8 cellular contexts compared by ENCODE assay signal in genomic region chr20:46350201-46350985, GRCh38. TPM values are rescaled to one million over a fixed set of nuclear protein-coding genes. Genes with fewer than 3 reads are reported as not detected.
DNase-seq lines count a peak whose midpoint lies in the region; ATAC-seq and TF ChIP-seq lines count a peak whose summit lies in the region.

No MANE protein-coding gene starts in this region.

- H3K4me3 ChIP-seq in cardiac fibroblast (replicated peaks in 1 of 2; ENCODE audit: low read depth in 2 of 2, low read length in 2 of 2) (no peak overlapping the region), neuronal stem cell (ENCODE audit: low read length in 2 of 2) (no peak overlapping the region)

- peak overlapping the region; percentile 90 for H3K27ac ChIP-seq in neuronal stem cell (replicated peaks; ENCODE audit: low read length)

- no peaks in the 10 kb centered on the region for H3K79me1 ChIP-seq in neuronal stem cell (ENCODE audit: low read depth, low read length)

- no CpG with 5 or more reads among the region's 13 CpGs for WGBS in neuronal stem cell (ENCODE audit: extremely low coverage in 2 of 2, insufficient read length in 2 of 2, insufficient replicate concordance in 1 of 2), 2 donors

- TF ChIP-seq CTCF in cardiac fibroblast (IDR thresholded peaks at IDR 0.05; ENCODE audit: low read depth, low read length): no peak

- peak overlapping the region; percentile 58 for H2AK5ac ChIP-seq in neuronal stem cell (ENCODE audit: low read depth, low read length)

- H3K9ac ChIP-seq in ES-I3 (ENCODE audit: low read depth, low read length) (peak overlapping the region; percentile 13; the same call in 1 of the 2 replicates), neuronal stem cell (ENCODE audit: low read depth, low read length, poor library complexity) (peak overlapping the region; percentile 65)

- H3K36me3 ChIP-seq in ES-I3 (ENCODE audit: insufficient read depth, low read length) (no peaks in the 10 kb centered on the region; the same call in 1 of the 2 replicates), neuronal stem cell (replicated peaks in 1 of 2; ENCODE audit: control insufficient read depth in 2 of 2, insufficient read depth in 2 of 2, low read length in 2 of 2) (peaks cover 7 to 24% of the 10 kb centered on the region in 2 donors)

- no peaks in the 10 kb centered on the region for H3K9me3 ChIP-seq in ES-I3 (ENCODE audit: control insufficient read depth, insufficient read depth, low read length)
- H3K9me3 ChIP-seq in neuronal stem cell (replicated peaks in 1 of 2; ENCODE audit: control insufficient read depth in 2 of 2, insufficient read depth in 1 of 2, low read depth in 1 of 2, low read length in 2 of 2): no peaks in the 10 kb centered on the region

- H2AFZ ChIP-seq in neuronal stem cell (ENCODE audit: low read length): peak overlapping the region; percentile 69

- no peak overlapping the region for H3K4ac ChIP-seq in neuronal stem cell (ENCODE audit: low read length)

- H2BK12ac ChIP-seq in neuronal stem cell (ENCODE audit: low read length): peak overlapping the region; percentile 77

- H3K14ac ChIP-seq in neuronal stem cell (ENCODE audit: low read length): peak overlapping the region; percentile 39

- no peak overlapping the region for H3K4me2 ChIP-seq in neuronal stem cell (ENCODE audit: insufficient read depth, low read length, poor library complexity, severe bottlenecking)

- H2BK120ac ChIP-seq in neuronal stem cell (ENCODE audit: low read depth, low read length): peak overlapping the region; percentile 68

- H2BK15ac ChIP-seq in neuronal stem cell (ENCODE audit: low read length): peak overlapping the region; percentile 33

- H4K8ac ChIP-seq in neuronal stem cell (ENCODE audit: low read depth, low read length): peak overlapping the region; percentile 85

- H3K4me1 ChIP-seq in ES-I3 (ENCODE audit: insufficient read depth, low read length): peaks cover 25% of the 10 kb centered on the region
- peaks cover 33 to 41% of the 10 kb centered on the region in 2 donors for H3K4me1 ChIP-seq in neuronal stem cell (ENCODE audit: control insufficient read depth in 2 of 2, insufficient read depth in 1 of 2, low read depth in 1 of 2, low read length in 2 of 2)

- no peaks in the 10 kb centered on the region for H3K27me3 ChIP-seq in neuronal stem cell (ENCODE audit: control insufficient read depth in 3 of 3, insufficient read depth in 3 of 3, low read depth in 1 of 3, low read length in 3 of 3)

- peak overlapping the region; percentile 95 for H3K18ac ChIP-seq in neuronal stem cell (ENCODE audit: low read length)

- peak; percentile 49 for DNase-seq in NCI-H460 (ENCODE audit: extremely low read depth, low read depth)
- DNase-seq in cardiac fibroblast (ENCODE audit: low read depth in 2 of 2): peak; percentile 87 to 88
- DNase-seq in neuronal stem cell (ENCODE audit: low spot score): peak; percentile 38
- DNase-seq in NCI-H748 (lab: John Stamatoyannopoulos, UW; ENCODE audit: unreplicated experiment): no peak
- no peak for DNase-seq in activated effector memory CD4-positive, alpha-beta T cell treated with Interleukin-2 at 50 U/mL for 16 hours
- no peak for DNase-seq in superior temporal gyrus (ENCODE audit: extremely low spot score)

- H2BK5ac ChIP-seq in neuronal stem cell (ENCODE audit: low read length): no peak overlapping the region

- no peak overlapping the region for H4K91ac ChIP-seq in neuronal stem cell (ENCODE audit: low read depth, low read length, poor library complexity)

- ATAC-seq in GM21737 (IDR thresholded peaks at IDR 0.05; ENCODE audit: unreplicated experiment): peak; percentile 54

- H3K23ac ChIP-seq in neuronal stem cell (ENCODE audit: low read depth, low read length, poor library complexity): no peak overlapping the region

RNA-seq across cellular contexts. Expression of gene CDH22, which starts 42.1 kb away (rescaled TPM):
- not detected in 2 replicates for total RNA-seq in NCI-H460 (2014; rRNA removed; shearing (Covaris generic))
- polyA plus RNA-seq in NCI-H460 (2014; cell fraction: nucleus; rRNA removed): not detected in 2 replicates
- polyA plus RNA-seq in neuronal stem cell (2013, experiment 1 of 2): 0.20 TPM
- 0.19 TPM for polyA plus RNA-seq in neuronal stem cell (2013, experiment 2 of 2)

RNA-seq across cellular contexts. Expression of gene ELMO2, which starts 56.0 kb away (rescaled TPM):
- total RNA-seq in NCI-H460 (2014; rRNA removed; shearing (Covaris generic)): 14.1 and 22.3 TPM in 2 replicates
- polyA plus RNA-seq in NCI-H460 (2014; cell fraction: nucleus; rRNA removed): 17.6 and 26.8 TPM in 2 replicates
- polyA plus RNA-seq in neuronal stem cell (2013, experiment 1 of 2): 34.2 TPM
- 32.1 TPM for polyA plus RNA-seq in neuronal stem cell (2013, experiment 2 of 2)

Comparison
In these comparisons a context has a peak if more than half of its experiments do, and no peak if none do; other contexts are left out.
1. DNase-seq: peak in NCI-H460 (single experiment), cardiac fibroblast (2 of 2) and neuronal stem cell (single experiment); none in NCI-H748 (single experiment), activated effector memory CD4-positive, alpha-beta T cell treated with Interleukin-2 at 50 U/mL for 16 hours (single experiment) and superior temporal gyrus (single experiment).